11 cellular contexts compared by ENCODE assay signal in genomic region chr5:124231240-124231639, GRCh38.
"Had no signal": no experiment of that assay in that cellular context is flagged by ENCODE, and none has a peak within 500 bp of the region (broad histone marks: within the 10 kb centered on the region; RNA-seq: fewer than 3 reads in every experiment).

No MANE protein-coding gene starts in this region.

- H3K9me3 Mint-ChIP-seq: activated T-helper 2 cell treated with anti-CD3 and anti-CD28 coated beads, Interferon-gamma antibody, Interleukin-2, Interleukin-4, amounts not matched to agents 10 μg/mL and 5 μg/mL and 100 μg/mL, durations not matched to agents 14 hours and 24 hours and 36 hours had no signal

- H3K4me3 ChIP-seq: pancreas, thyroid gland had no signal

- ATAC-seq: activated CD8-positive, alpha-beta memory T cell treated with anti-CD3 and anti-CD28 coated beads, Interleukin-2, amount 10 ng/mL, durations not matched to agents 7 days and 5 days; pancreas had no signal

- H3K4me1 Mint-ChIP-seq: activated CD8-positive, alpha-beta memory T cell treated with anti-CD3 and anti-CD28 coated beads, Interleukin-2, amount 10 ng/mL, durations not matched to agents 7 days and 5 days; activated naive CD4-positive, alpha-beta T cell treated with anti-CD3 and anti-CD28 coated beads, Interleukin-2, amount 10 ng/mL, durations not matched to agents 7 days and 5 days had no signal

- H3K36me3 ChIP-seq: pancreas, thyroid gland had no signal

- H3K27ac Mint-ChIP-seq: activated CD8-positive, alpha-beta memory T cell treated with anti-CD3 and anti-CD28 coated beads, Interleukin-2, amount 10 ng/mL, durations not matched to agents 7 days and 5 days; activated naive CD4-positive, alpha-beta T cell treated with anti-CD3 and anti-CD28 coated beads, Interleukin-2, amount 10 ng/mL, durations not matched to agents 7 days and 5 days; activated T-helper 2 cell treated with anti-CD3 and anti-CD28 coated beads, Interferon-gamma antibody, Interleukin-2, Interleukin-4, amounts not matched to agents 10 μg/mL and 5 μg/mL and 100 μg/mL, durations not matched to agents 14 hours and 24 hours and 36 hours had no signal

- H3K36me3 Mint-ChIP-seq: activated CD8-positive, alpha-beta memory T cell treated with anti-CD3 and anti-CD28 coated beads, Interleukin-2, amount 10 ng/mL, durations not matched to agents 7 days and 5 days; activated naive CD4-positive, alpha-beta T cell treated with anti-CD3 and anti-CD28 coated beads, Interleukin-2, amount 10 ng/mL, durations not matched to agents 7 days and 5 days had no signal

- H3K4me1 ChIP-seq: pancreas had no signal

- H3K4me3 Mint-ChIP-seq: activated CD8-positive, alpha-beta memory T cell treated with anti-CD3 and anti-CD28 coated beads, Interleukin-2, amount 10 ng/mL, durations not matched to agents 7 days and 5 days; activated naive CD4-positive, alpha-beta T cell treated with anti-CD3 and anti-CD28 coated beads, Interleukin-2, amount 10 ng/mL, durations not matched to agents 7 days and 5 days had no signal

- DNase-seq: activated CD4-positive, alpha-beta T cell treated with anti-CD3 and anti-CD28 coated beads, Interleukin-2, amount 50 U/mL, for 48 hours; activated CD8-positive, alpha-beta memory T cell treated with anti-CD3 and anti-CD28 coated beads, Interleukin-2, amount 10 ng/mL, durations not matched to agents 7 days and 5 days; activated naive CD4-positive, alpha-beta T cell treated with anti-CD3 and anti-CD28 coated beads, Interleukin-2, amount 10 ng/mL, durations not matched to agents 7 days and 5 days; activated T-cell treated with anti-CD3 and anti-CD28 coated beads, Interleukin-2, amount 50 U/mL, for 1 hour; hypothalamus; pancreas; stimulated activated CD4-positive, alpha-beta T cell treated with anti-CD3 and anti-CD28 coated beads, Interleukin-1b, Interleukin-23, amount 100 ng/mL, for 48 hours; T-helper 1 cell had no signal

- H3K27me3 ChIP-seq: pancreas, thyroid gland had no signal

- H3K27ac ChIP-seq: pancreas, thyroid gland, VCaP had no signal

- H3K27me3 Mint-ChIP-seq: activated CD8-positive, alpha-beta memory T cell treated with anti-CD3 and anti-CD28 coated beads, Interleukin-2, amount 10 ng/mL, durations not matched to agents 7 days and 5 days; activated naive CD4-positive, alpha-beta T cell treated with anti-CD3 and anti-CD28 coated beads, Interleukin-2, amount 10 ng/mL, durations not matched to agents 7 days and 5 days had no signal
